Comparison of ENCODE assay signal across 28 cellular contexts in genomic region chr18:55453186-55453585, GRCh38.
DNase-seq lines count a peak whose midpoint lies in the region; ATAC-seq and TF ChIP-seq lines count a peak whose summit lies in the region.
"Had no signal": no experiment of that assay in that cellular context is flagged by ENCODE, and none has a peak within 500 bp of the region (broad histone marks: within the 10 kb centered on the region; RNA-seq: fewer than 3 reads in every experiment).

No MANE protein-coding gene starts in this region.

- no peaks in the 10 kb centered on the region for H3K27me3 Mint-ChIP-seq in brain
- H3K27me3 Mint-ChIP-seq: IgD-negative memory B cell had no signal

- H3K4me3 ChIP-seq in upper lobe of right lung: no peak overlapping the region
- H3K4me3 ChIP-seq: Peyer's patch had no signal

- ATAC-seq in upper lobe of right lung: no peak
- ATAC-seq: HCT116 had no signal

- H3K27ac ChIP-seq in upper lobe of right lung: no peak overlapping the region
- H3K27ac ChIP-seq: 22Rv1, HL-60, Peyer's patch had no signal

- TF ChIP-seq CTCF in brain (conservative IDR thresholded peaks at IDR 0.05) (no peak), upper lobe of right lung (IDR thresholded peaks at IDR 0.05) (no peak)

- no peak overlapping the region for H3K4me3 Mint-ChIP-seq in brain
- H3K4me3 Mint-ChIP-seq: CD14-positive monocyte; CD8-positive, alpha-beta memory T cell; IgD-negative memory B cell had no signal

- H3K36me3 ChIP-seq in upper lobe of right lung: no peaks in the 10 kb centered on the region
- H3K36me3 ChIP-seq: Peyer's patch had no signal

- peaks cover 82% of the 10 kb centered on the region for H3K4me1 Mint-ChIP-seq in brain
- H3K4me1 Mint-ChIP-seq: CD14-positive monocyte; CD8-positive, alpha-beta memory T cell had no signal

- H3K36me3 Mint-ChIP-seq in brain: peaks cover 10% of the 10 kb centered on the region
- H3K36me3 Mint-ChIP-seq: CD14-positive monocyte; CD8-positive, alpha-beta memory T cell; IgD-negative memory B cell had no signal

- H3K4me1 ChIP-seq in upper lobe of right lung: no peaks in the 10 kb centered on the region
- H3K4me1 ChIP-seq: BE2C, Peyer's patch had no signal

- H3K27me3 ChIP-seq in upper lobe of right lung: no peaks in the 10 kb centered on the region
- H3K27me3 ChIP-seq: BE2C, Peyer's patch had no signal

- intact Hi-C loops in upper lobe of right lung (cut with DNase I) (no loop called here), head of caudate nucleus (cut with DNase I) (no loop called here)

- H3K9me3 ChIP-seq in upper lobe of right lung: no peaks in the 10 kb centered on the region
- H3K9me3 ChIP-seq: BE2C, Peyer's patch, SK-N-SH had no signal

- H3K9me3 Mint-ChIP-seq in brain: peaks cover 0 to 2% (median 0%) of the 10 kb centered on the region in 5 experiments
- H3K9me3 Mint-ChIP-seq: IgD-negative memory B cell had no signal

- DNase-seq in NK-92 treated with Interleukin-12 subunit alpha and Interleukin-12 subunit beta, amount 100 ng/mL, for 24 hours (lab: John Stamatoyannopoulos, UW): peak; percentile 1
- DNase-seq in NK-92 (lab: John Stamatoyannopoulos, UW; ENCODE audit: unreplicated experiment) (no peak), M059J (ENCODE audit: low read depth) (peak; percentile 31), COLO829 (ENCODE audit: low spot score) (no peak), upper lobe of right lung (no peak), head of caudate nucleus (no peak)
- DNase-seq: BE2C; Calu3; CD8-positive, alpha-beta memory T cell; DMS153; DND-41; NCI-H1092 treated with DMSO at 0.1 percent for 48 hours; NCI-H146; NCI-H1930; NCI-H2107; NCI-H446; NCI-H524 treated with DMSO at 0.1 percent for 48 hours; NCI-H774; OCI-M1; Peyer's patch; SK-N-SH; SW 1271 had no signal

- H3K27ac Mint-ChIP-seq in brain: peak overlapping the region in 4 of 5 experiments; percentile 6 to 91 (median 52)
- H3K27ac Mint-ChIP-seq: CD14-positive monocyte; CD8-positive, alpha-beta memory T cell; IgD-negative memory B cell had no signal

Comparison
In these comparisons a context has a peak if more than half of its experiments do, and no peak if none do; other contexts are left out.
1. DNase-seq: peak in NK-92 treated with Interleukin-12 subunit alpha and Interleukin-12 subunit beta, amount 100 ng/mL, for 24 hours (single experiment) and M059J (single experiment); none in NK-92 (single experiment), COLO829 (single experiment), upper lobe of right lung (single experiment) and head of caudate nucleus (0 of 42).